Comparison of ENCODE assay signal across 22 cellular contexts in genomic region chr14:52305014-52305413, GRCh38. TPM values are rescaled to one million over a fixed set of nuclear protein-coding genes. Genes with fewer than 3 reads are reported as not detected.
A peak's percentile ranks its signal among the peaks of the same experiment; 100 is the strongest.
DNase-seq lines count a peak whose midpoint lies in the region; ATAC-seq, FAIRE-seq and TF ChIP-seq lines count a peak whose summit lies in the region.
"Had no signal": no experiment of that assay in that cellular context is flagged by ENCODE, and none has a peak within 500 bp of the region (broad histone marks: within the 10 kb centered on the region; RNA-seq: fewer than 3 reads in every experiment).

No MANE protein-coding gene starts in this region.

- in situ Hi-C loops in IMR-90 (cut with MboI; ENCODE audit: low sequenced_read_pairs): loop anchor here (25.0 kb wide), 1 partner anchor 382 kb away; the partner anchor contains the start of gene ERO1A

- no peak overlapping the region; the same call in 1 of the 2 replicates for H3K18ac ChIP-seq in IMR-90 (ENCODE audit: low read depth, low read length)

- H3K27ac ChIP-seq in IMR-90 (ENCODE audit: insufficient read depth, low read length) (no peak overlapping the region), endodermal cell (ENCODE audit: low read depth, low read length) (no peak overlapping the region)
- H3K27ac ChIP-seq: C4-2B, HL-60 had no signal

- H3K27me3 Mint-ChIP-seq in endodermal cell (ENCODE audit: insufficient read depth): peaks cover 7% of the 10 kb centered on the region
- H3K27me3 Mint-ChIP-seq in natural killer cell treated with Interleukin-12 subunit alpha and Interleukin-12 subunit beta and Interleukin-15 and Interleukin-18, amount 100 ng/mL, for 72 hours: no peaks in the 10 kb centered on the region
- peaks cover 3% of the 10 kb centered on the region for H3K27me3 Mint-ChIP-seq in activated T-helper 1 cell treated with anti-CD3 and anti-CD28 coated beads, Interleukin-12 subunit alpha, Interleukin-12 subunit beta, Interleukin-2, Interleukin-4 antibody, amounts not matched to agents 30 ng/mL and 10 ng/mL and 1 ng/mL, durations not matched to agents 14 hours and 24 hours and 36 hours (ENCODE audit: insufficient read depth)

- no peak for TF ChIP-seq RAD21 in IMR-90 (IDR thresholded peaks at IDR 0.05; ENCODE audit: low read length)

- CTCF ChIA-PET in IMR-90 (lab: Yijun Ruan, JAX): no interaction called here

- H3K14ac ChIP-seq in IMR-90 (replicated peaks; ENCODE audit: low read depth, low read length): no peak overlapping the region

- no peaks in the 10 kb centered on the region for H4K20me1 ChIP-seq in IMR-90 (ENCODE audit: insufficient read depth, low read length)

- no peak overlapping the region for H3K4me3 Mint-ChIP-seq in endodermal cell
- no peak overlapping the region for H3K4me3 Mint-ChIP-seq in natural killer cell treated with Interleukin-12 subunit alpha and Interleukin-12 subunit beta and Interleukin-15 and Interleukin-18, amount 100 ng/mL, for 72 hours
- H3K4me3 Mint-ChIP-seq in activated T-helper 1 cell treated with anti-CD3 and anti-CD28 coated beads, Interleukin-12 subunit alpha, Interleukin-12 subunit beta, Interleukin-2, Interleukin-4 antibody, amounts not matched to agents 30 ng/mL and 10 ng/mL and 1 ng/mL, durations not matched to agents 14 hours and 24 hours and 36 hours: no peak overlapping the region
- H3K4me3 Mint-ChIP-seq: CD8-positive, alpha-beta T cell; GM23338 had no signal

- no peak overlapping the region for H4K91ac ChIP-seq in IMR-90 (ENCODE audit: insufficient read depth, low read depth, low read length)

- H2AK5ac ChIP-seq in IMR-90 (ENCODE audit: low read depth, low read length): peak overlapping the region; percentile 72

- H2BK20ac ChIP-seq in IMR-90 (ENCODE audit: low read depth, low read length): no peak overlapping the region

- H3K56ac ChIP-seq in IMR-90 (ENCODE audit: extremely low read depth, insufficient read depth, low read length): no peak overlapping the region

- no peaks in the 10 kb centered on the region for H3K9me1 ChIP-seq in IMR-90 (ENCODE audit: insufficient read depth, low read length)

- no peak overlapping the region for H4K5ac ChIP-seq in IMR-90 (ENCODE audit: low read depth, low read length)

- no TSS peak for BruUV-seq in IMR-90 (replicated peaks; lab: Mats Ljungman, UMichigan)

- no peak for ATAC-seq in IMR-90 (ENCODE audit: low read depth)
- ATAC-seq in natural killer cell treated with Interleukin-12 subunit alpha and Interleukin-12 subunit beta and Interleukin-15 and Interleukin-18, amount 100 ng/mL, for 72 hours: no peak
- ATAC-seq: CD8-positive, alpha-beta T cell; GM23338 had no signal

- no peak overlapping the region for H2BK120ac ChIP-seq in IMR-90 (ENCODE audit: low read depth, low read length)

- H3K79me1 ChIP-seq in IMR-90 (ENCODE audit: low read depth in 1 of 2, low read length in 2 of 2): peaks cover 0 to 6% of the 10 kb centered on the region in 2 experiments; a peak in 1 of 4 replicates

- H3K36me3 ChIP-seq in IMR-90 (ENCODE audit: control insufficient read depth, insufficient read depth, low read length) (no peaks in the 10 kb centered on the region), endodermal cell (ENCODE audit: control insufficient read depth, insufficient read depth, low read length) (no peaks in the 10 kb centered on the region)

- H3K4me3 ChIP-seq in IMR-90 (ENCODE audit: insufficient read depth, low read depth, low read length): no peak overlapping the region
- no peak overlapping the region for H3K4me3 ChIP-seq in endodermal cell (ENCODE audit: low read length)
- H3K4me3 ChIP-seq: GM23338 had no signal

- no peak overlapping the region for H3K9ac ChIP-seq in IMR-90 (ENCODE audit: low read depth, low read length)
- no peak overlapping the region for H3K9ac ChIP-seq in endodermal cell (ENCODE audit: extremely low read depth, low read length, poor library complexity, severe bottlenecking)

- no peaks in the 10 kb centered on the region for H3K9me3 Mint-ChIP-seq in endodermal cell
- no peaks in the 10 kb centered on the region for H3K9me3 Mint-ChIP-seq in natural killer cell treated with Interleukin-12 subunit alpha and Interleukin-12 subunit beta and Interleukin-15 and Interleukin-18, amount 100 ng/mL, for 72 hours
- peaks cover 6% of the 10 kb centered on the region for H3K9me3 Mint-ChIP-seq in activated T-helper 1 cell treated with anti-CD3 and anti-CD28 coated beads, Interleukin-12 subunit alpha, Interleukin-12 subunit beta, Interleukin-2, Interleukin-4 antibody, amounts not matched to agents 30 ng/mL and 10 ng/mL and 1 ng/mL, durations not matched to agents 14 hours and 24 hours and 36 hours
- H3K9me3 Mint-ChIP-seq: CD8-positive, alpha-beta T cell; GM23338 had no signal

- H2AFZ ChIP-seq in IMR-90 (replicated peaks; ENCODE audit: low read length, poor library complexity): no peak overlapping the region
- H2AFZ ChIP-seq: GM23338 had no signal

- intact Hi-C loops in IMR-90 (cut with micrococcal nuclease): no loop called here
- intact Hi-C loops in activated T-helper 1 cell treated with anti-CD3 and anti-CD28 coated beads, Interleukin-12 subunit alpha, Interleukin-12 subunit beta, Interleukin-2, Interleukin-4 antibody, amounts not matched to agents 30 ng/mL and 10 ng/mL and 1 ng/mL, durations not matched to agents 14 hours and 24 hours and 36 hours (cut with micrococcal nuclease): no loop called here

- no peak overlapping the region for H2AK9ac ChIP-seq in IMR-90 (replicated peaks; ENCODE audit: low read depth, low read length, poor library complexity)

- no peak overlapping the region for H3K4me2 ChIP-seq in IMR-90 (ENCODE audit: low read depth, low read length)
- H3K4me2 ChIP-seq: GM23338 had no signal

- H3K4ac ChIP-seq in IMR-90 (ENCODE audit: low read depth, low read length): no peak overlapping the region

- H3K4me1 Mint-ChIP-seq in endodermal cell: no peaks in the 10 kb centered on the region
- H3K4me1 Mint-ChIP-seq in natural killer cell treated with Interleukin-12 subunit alpha and Interleukin-12 subunit beta and Interleukin-15 and Interleukin-18, amount 100 ng/mL, for 72 hours (ENCODE audit: low read depth in 2 of 2): peaks cover 57 to 69% of the 10 kb centered on the region in 2 donors
- peaks cover 63% of the 10 kb centered on the region for H3K4me1 Mint-ChIP-seq in activated T-helper 1 cell treated with anti-CD3 and anti-CD28 coated beads, Interleukin-12 subunit alpha, Interleukin-12 subunit beta, Interleukin-2, Interleukin-4 antibody, amounts not matched to agents 30 ng/mL and 10 ng/mL and 1 ng/mL, durations not matched to agents 14 hours and 24 hours and 36 hours (ENCODE audit: low read depth)

- H3K27me3 ChIP-seq in IMR-90 (ENCODE audit: control insufficient read depth, insufficient read depth, low read length) (no peaks in the 10 kb centered on the region), endodermal cell (ENCODE audit: control insufficient read depth, insufficient read depth, low read length, poor library complexity, severe bottlenecking) (peaks cover 17% of the 10 kb centered on the region)

- H2BK15ac ChIP-seq in IMR-90 (ENCODE audit: low read depth, low read length): peak overlapping the region; percentile 27; the same call in 1 of the 3 replicates

- H3K4me1 ChIP-seq in IMR-90 (ENCODE audit: control insufficient read depth, insufficient read depth, low read length) (peaks cover 1% of the 10 kb centered on the region; the same call in 1 of the 2 replicates), endodermal cell (ENCODE audit: control insufficient read depth, insufficient read depth, low read length) (no peaks in the 10 kb centered on the region)

- no peak for TF ChIP-seq POLR2A in IMR-90 (IDR thresholded peaks at IDR 0.05; ENCODE audit: low read depth, low read length)

- H3K9me3 ChIP-seq in IMR-90 (ENCODE audit: control insufficient read depth, insufficient read depth, low read length) (no peaks in the 10 kb centered on the region), endodermal cell (ENCODE audit: control insufficient read depth, low read length) (no peaks in the 10 kb centered on the region)

- TF ChIP-seq CTCF in IMR-90 (conservative IDR thresholded peaks at IDR 0.05; ENCODE audit: low read depth, low read length): no peak
- no peak for TF ChIP-seq CTCF in endodermal cell (conservative IDR thresholded peaks at IDR 0.05)

- peak; percentile 30 for FAIRE-seq in A204.1 (lab: Jason Lieb, UNC)
- FAIRE-seq: H54 had no signal

- dilution Hi-C loops in IMR-90 (cut with HindIII; ENCODE audit: low sequenced_read_pairs, unreplicated experiment): no loop called here

- no peak overlapping the region for H3K23ac ChIP-seq in IMR-90 (ENCODE audit: low read depth, low read length)

- POLR2A ChIA-PET in IMR-90 (lab: Charles Lee; ENCODE audit: unreplicated experiment): interaction anchor here (0.6 kb wide), 1 partner anchor 21 kb away, joined by 3 read pairs; no protein-coding TSS in a partner anchor

- H4K8ac ChIP-seq in IMR-90 (ENCODE audit: low read depth in 2 of 2, low read length in 2 of 2): no peak overlapping the region

- no peak overlapping the region for H3K27ac Mint-ChIP-seq in endodermal cell
- H3K27ac Mint-ChIP-seq in natural killer cell treated with Interleukin-12 subunit alpha and Interleukin-12 subunit beta and Interleukin-15 and Interleukin-18, amount 100 ng/mL, for 72 hours: peak overlapping the region; percentile 55 to 58
- H3K27ac Mint-ChIP-seq in activated T-helper 1 cell treated with anti-CD3 and anti-CD28 coated beads, Interleukin-12 subunit alpha, Interleukin-12 subunit beta, Interleukin-2, Interleukin-4 antibody, amounts not matched to agents 30 ng/mL and 10 ng/mL and 1 ng/mL, durations not matched to agents 14 hours and 24 hours and 36 hours: no peak overlapping the region
- H3K27ac Mint-ChIP-seq: CD8-positive, alpha-beta T cell; GM23338 had no signal

- WGBS in IMR-90 (ENCODE audit: extremely low coverage in 2 of 2, insufficient read length in 1 of 2), 2 experiments: 100% methylated on average over 1 of the region's 6 CpGs; no CpG with 5 or more reads in 1 of the 2 experiments
- WGBS in endodermal cell (ENCODE audit: insufficient coverage in 1 of 2, insufficient read length in 1 of 2), 2 experiments: 88% methylated on average over 5 of the region's 6 CpGs; no CpG with 5 or more reads in 1 of the 2 experiments

- DNase-seq in IMR-90 (no peak), endodermal cell (peak; percentile 55), A172 (ENCODE audit: low spot score) (no peak), NCI-H146 treated with DMSO at 0.1 percent for 48 hours (lab: John Stamatoyannopoulos, UW; ENCODE audit: unreplicated experiment) (no peak)
- DNase-seq in natural killer cell treated with Interleukin-12 subunit alpha and Interleukin-12 subunit beta and Interleukin-15 and Interleukin-18, amount 100 ng/mL, for 72 hours (ENCODE audit: low spot score): no peak
- no peak for DNase-seq in activated T-helper 1 cell treated with anti-CD3 and anti-CD28 coated beads, Interleukin-12 subunit alpha, Interleukin-12 subunit beta, Interleukin-2, Interleukin-4 antibody, amounts not matched to agents 30 ng/mL and 10 ng/mL and 1 ng/mL, durations not matched to agents 14 hours and 24 hours and 36 hours (ENCODE audit: low spot score)
- DNase-seq in stimulated activated CD4-positive, alpha-beta T cell treated with anti-CD3 and anti-CD28 coated beads, Interleukin-4, amount 100 ng/mL, for 24 hours: no peak
- DNase-seq: 8988T; ACHN; AML-193; Calu3; CD8-positive, alpha-beta T cell; DMS79 treated with DMSO at 0.1 percent for 48 hours; GF-D8; HCEC 1CT had no signal

- no peak overlapping the region for H2BK5ac ChIP-seq in IMR-90 (ENCODE audit: low read depth, low read length, poor library complexity, severe bottlenecking)

- H3K36me3 Mint-ChIP-seq in endodermal cell (ENCODE audit: low read depth): no peaks in the 10 kb centered on the region
- peaks cover 25% of the 10 kb centered on the region for H3K36me3 Mint-ChIP-seq in natural killer cell treated with Interleukin-12 subunit alpha and Interleukin-12 subunit beta and Interleukin-15 and Interleukin-18, amount 100 ng/mL, for 72 hours
- peaks cover 39% of the 10 kb centered on the region for H3K36me3 Mint-ChIP-seq in activated T-helper 1 cell treated with anti-CD3 and anti-CD28 coated beads, Interleukin-12 subunit alpha, Interleukin-12 subunit beta, Interleukin-2, Interleukin-4 antibody, amounts not matched to agents 30 ng/mL and 10 ng/mL and 1 ng/mL, durations not matched to agents 14 hours and 24 hours and 36 hours (ENCODE audit: low read depth)
- H3K36me3 Mint-ChIP-seq: CD8-positive, alpha-beta T cell had no signal

RNA-seq across cellular contexts. Expression of gene PTGER2, which starts 9.1 kb away (rescaled TPM):
- 24.7 and 33.6 TPM in 2 replicates for total RNA-seq in IMR-90 (2012; rRNA removed)
- polyA plus RNA-seq in IMR-90 (2012; rRNA removed): 58.5 and 59.4 TPM in 2 replicates
- polyA plus RNA-seq in IMR-90 (2012; cell fraction: cytosol; rRNA removed): 23.6 and 49.1 TPM in 2 replicates
- polyA plus RNA-seq in IMR-90 (2012; cell fraction: nucleus; rRNA removed; ENCODE audit: low replicate concordance): 12.4 and 18.8 TPM in 2 replicates
- not detected for total RNA-seq in endodermal cell
- 0.11 TPM for polyA plus RNA-seq in endodermal cell (2013, experiment 1 of 2)
- polyA plus RNA-seq in endodermal cell (2013, experiment 2 of 2): 0.12 TPM
- total RNA-seq in natural killer cell treated with Interleukin-12 subunit alpha and Interleukin-12 subunit beta and Interleukin-15 and Interleukin-18, amount 100 ng/mL, for 72 hours: 10 to 100 TPM; 94.5 to 96.0 TPM
- total RNA-seq in A172 (2014; rRNA removed; shearing (Covaris generic)): 0.12 TPM in 1 of 2 replicates, not detected in the other
- 67.4 and 67.9 TPM in 2 replicates for total RNA-seq in activated T-helper 1 cell treated with anti-CD3 and anti-CD28 coated beads, Interleukin-12 subunit alpha, Interleukin-12 subunit beta, Interleukin-2, Interleukin-4 antibody, amounts not matched to agents 30 ng/mL and 10 ng/mL and 1 ng/mL, durations not matched to agents 14 hours and 24 hours and 36 hours
- total RNA-seq: Calu3, HT1080 had no signal

RNA-seq across cellular contexts. Expression of gene PTGDR, which starts 37.5 kb away (rescaled TPM):
- total RNA-seq in IMR-90 (2012; rRNA removed): not detected in 2 replicates
- not detected in 2 replicates for polyA plus RNA-seq in IMR-90 (2012; rRNA removed)
- not detected in 2 replicates for polyA plus RNA-seq in IMR-90 (2012; cell fraction: cytosol; rRNA removed)
- not detected in 2 replicates for polyA plus RNA-seq in IMR-90 (2012; cell fraction: nucleus; rRNA removed; ENCODE audit: low replicate concordance)
- under 1 TPM in 1 of 2 donors, not detected in 1; 0.09 TPM for total RNA-seq in endodermal cell
- polyA plus RNA-seq in endodermal cell (2013, experiment 1 of 2): not detected
- not detected for polyA plus RNA-seq in endodermal cell (2013, experiment 2 of 2)
- total RNA-seq in natural killer cell treated with Interleukin-12 subunit alpha and Interleukin-12 subunit beta and Interleukin-15 and Interleukin-18, amount 100 ng/mL, for 72 hours: 1 to 10 TPM; 3.8 to 4.5 TPM
- total RNA-seq in A172 (2014; rRNA removed; shearing (Covaris generic)): not detected in 2 replicates
- total RNA-seq in activated T-helper 1 cell treated with anti-CD3 and anti-CD28 coated beads, Interleukin-12 subunit alpha, Interleukin-12 subunit beta, Interleukin-2, Interleukin-4 antibody, amounts not matched to agents 30 ng/mL and 10 ng/mL and 1 ng/mL, durations not matched to agents 14 hours and 24 hours and 36 hours: not detected in 2 replicates
- total RNA-seq: Calu3, GM23338, HT1080 had no signal
- polyA plus RNA-seq: BJ had no signal

Comparison
In these comparisons a context has a peak if more than half of its experiments do, and no peak if none do; other contexts are left out.
1. H3K27ac Mint-ChIP-seq: peak in natural killer cell treated with Interleukin-12 subunit alpha and Interleukin-12 subunit beta and Interleukin-15 and Interleukin-18, amount 100 ng/mL, for 72 hours (2 of 2); none in endodermal cell (single experiment) and activated T-helper 1 cell treated with anti-CD3 and anti-CD28 coated beads, Interleukin-12 subunit alpha, Interleukin-12 subunit beta, Interleukin-2, Interleukin-4 antibody, amounts not matched to agents 30 ng/mL and 10 ng/mL and 1 ng/mL, durations not matched to agents 14 hours and 24 hours and 36 hours (single experiment).
2. RNA of gene PTGER2, which starts 9.1 kb away (total RNA-seq): 94.5 to 96.0 TPM in natural killer cell treated with Interleukin-12 subunit alpha and Interleukin-12 subunit beta and Interleukin-15 and Interleukin-18, amount 100 ng/mL, for 72 hours, 67.4 to 67.9 TPM in activated T-helper 1 cell treated with anti-CD3 and anti-CD28 coated beads, Interleukin-12 subunit alpha, Interleukin-12 subunit beta, Interleukin-2, Interleukin-4 antibody, amounts not matched to agents 30 ng/mL and 10 ng/mL and 1 ng/mL, durations not matched to agents 14 hours and 24 hours and 36 hours and 24.7 to 33.6 TPM in IMR-90; not detected in endodermal cell and 0.12 TPM in A172; every median in the first group is over 10 times any median in the second.